ENCODE assay signal across 20 cellular contexts in the genomic region with DNA sequence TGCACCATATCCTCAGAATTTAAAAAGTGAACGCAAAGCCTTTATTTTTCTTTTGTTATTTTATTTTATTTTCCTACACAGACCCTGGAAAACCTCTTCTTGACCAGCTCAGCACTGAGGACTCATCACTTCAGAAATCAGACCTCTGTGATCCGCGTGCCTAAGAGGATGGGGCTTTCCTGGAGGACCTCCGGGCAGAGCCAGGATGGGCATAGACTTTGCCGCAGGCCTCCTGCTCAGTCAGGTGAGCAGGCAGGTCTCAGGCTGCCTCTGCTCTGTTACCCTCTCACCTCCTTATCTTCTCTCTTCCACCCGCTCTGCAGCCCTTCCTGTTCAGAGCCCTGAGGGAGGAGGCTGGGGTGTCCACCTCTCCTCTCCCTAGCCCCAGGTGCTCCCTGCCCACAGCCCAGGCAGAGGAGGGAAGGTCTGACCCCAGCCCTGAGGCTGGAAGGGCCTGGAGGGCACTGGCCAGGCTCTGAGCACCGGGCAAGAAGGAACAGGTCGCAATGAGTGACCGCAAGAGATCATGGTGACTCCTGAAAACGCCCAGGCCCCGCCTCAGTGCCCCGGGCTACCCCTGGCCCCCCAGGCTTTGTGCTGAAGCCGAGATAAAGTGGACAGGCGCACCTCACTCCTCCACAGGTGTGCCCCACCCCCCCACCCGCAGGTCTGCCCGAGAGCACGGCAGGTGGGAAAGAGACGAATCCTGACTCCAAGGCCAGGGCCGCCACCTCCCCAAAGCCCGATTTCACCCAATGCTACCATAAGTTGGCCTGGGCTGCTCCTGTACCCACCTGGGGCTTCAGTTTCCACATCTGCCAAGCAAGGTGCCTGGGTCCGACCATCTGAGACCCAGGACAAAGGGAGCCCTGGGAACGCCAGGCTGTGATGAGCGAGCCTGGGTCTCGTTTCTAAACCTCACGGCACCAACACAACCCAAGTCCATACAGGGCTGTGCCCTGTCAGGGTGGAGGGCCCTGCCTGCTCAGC. TPM values are rescaled to one million over a fixed set of nuclear protein-coding genes. Genes with fewer than 3 reads are reported as not detected.
"Had no signal": no experiment of that assay in that cellular context is flagged by ENCODE, and none has a peak within 500 bp of the region (broad histone marks: within the 10 kb centered on the region; RNA-seq: fewer than 3 reads in every experiment).

No MANE protein-coding gene starts in this region.

- H3K9me3 ChIP-seq: thoracic aorta had no signal

- DNase-seq: activated CD4-positive, alpha-beta T cell treated with anti-CD3 and anti-CD28 coated beads, Interleukin-2, amount 50 U/mL, for 48 hours; activated CD8-positive, alpha-beta memory T cell treated with anti-CD3 and anti-CD28 coated beads, Interleukin-2, amount 10 ng/mL, durations not matched to agents 7 days and 5 days; activated T-cell treated with anti-CD3 and anti-CD28 coated beads, Interleukin-2, amount 50 U/mL, for 1 hour; caudate nucleus; hippocampal formation; left ventricle myocardium inferior; nucleus accumbens; spleen; stimulated activated naive CD8-positive, alpha-beta T cell treated with anti-CD3 and anti-CD28 coated beads, Interleukin-15, amount 100 ng/mL, for 72 hours; T-helper 1 cell; T1000; WERI-Rb-1 had no signal

- FAIRE-seq: colon had no signal

- H3K4me1 ChIP-seq: left ventricle myocardium inferior, right atrium auricular region, spleen had no signal

- H3K27me3 ChIP-seq: esophagus muscularis mucosa, right atrium auricular region had no signal

- ATAC-seq: activated CD8-positive, alpha-beta memory T cell treated with anti-CD3 and anti-CD28 coated beads, Interleukin-2, amount 10 ng/mL, durations not matched to agents 7 days and 5 days; natural killer cell treated with Interleukin-12 subunit alpha and Interleukin-12 subunit beta and Interleukin-15 and Interleukin-18, amount 100 ng/mL, for 72 hours; stimulated activated naive CD8-positive, alpha-beta T cell treated with anti-CD3 and anti-CD28 coated beads, Interleukin-15, amount 100 ng/mL, for 72 hours had no signal

- H3K36me3 ChIP-seq: esophagus muscularis mucosa, left ventricle myocardium inferior, right atrium auricular region, spleen, thoracic aorta, WERI-Rb-1 had no signal

- H3K27ac ChIP-seq: esophagus muscularis mucosa, left ventricle myocardium inferior, right atrium auricular region, spleen, thoracic aorta, WERI-Rb-1 had no signal

- H3K4me3 ChIP-seq: esophagus muscularis mucosa, left ventricle myocardium inferior, right atrium auricular region, spleen, thoracic aorta had no signal

RNA-seq across cellular contexts. Expression of a gene that starts 2.8 kb away (rescaled TPM):
- total RNA-seq: activated CD8-positive, alpha-beta memory T cell treated with anti-CD3 and anti-CD28 coated beads, Interleukin-2, amount 10 ng/mL, durations not matched to agents 7 days and 5 days; esophagus muscularis mucosa; glomerular endothelial cell; kidney epithelial cell; left ventricle myocardium inferior; natural killer cell treated with Interleukin-12 subunit alpha and Interleukin-12 subunit beta and Interleukin-15 and Interleukin-18, amount 100 ng/mL, for 72 hours; progenitor cell of endocrine pancreas; right atrium auricular region; spleen had no signal

RNA-seq across cellular contexts. Expression of a gene that starts 28.2 kb away (rescaled TPM):
- total RNA-seq: activated CD8-positive, alpha-beta memory T cell treated with anti-CD3 and anti-CD28 coated beads, Interleukin-2, amount 10 ng/mL, durations not matched to agents 7 days and 5 days; esophagus muscularis mucosa; glomerular endothelial cell; kidney epithelial cell; left ventricle myocardium inferior; natural killer cell treated with Interleukin-12 subunit alpha and Interleukin-12 subunit beta and Interleukin-15 and Interleukin-18, amount 100 ng/mL, for 72 hours; progenitor cell of endocrine pancreas; right atrium auricular region; spleen; thoracic aorta had no signal
